ENCODE assay signal across 1 cellular context in the genomic region with DNA sequence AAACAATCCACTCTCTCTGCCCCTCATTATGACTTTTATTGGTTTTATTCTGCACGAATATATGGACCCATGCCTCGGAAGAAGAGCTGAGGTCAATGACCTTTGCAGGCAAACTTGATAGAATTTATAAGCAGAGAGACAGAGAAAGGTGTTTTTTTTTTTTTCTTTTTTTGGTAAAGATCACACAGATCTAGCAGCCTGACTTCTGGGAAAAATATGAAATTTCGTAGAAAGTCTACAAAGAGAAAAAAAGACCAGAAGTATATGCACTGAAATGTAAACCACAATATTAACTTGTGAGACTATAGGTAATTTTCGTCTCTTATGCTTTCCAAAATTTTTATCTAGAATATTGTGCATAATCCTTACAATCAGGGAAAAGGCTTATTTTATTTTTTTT.
TF ChIP-seq lines count a peak whose summit lies in the region.

No MANE protein-coding gene starts in this region.

TF ChIP-seq in K562, 482 proteins besides CTCF, POLR2A, EP300 and RAD21:
- TF ChIP-seq POLR2B (IDR thresholded peaks at IDR 0.05; ENCODE audit: low read depth, partially characterized antibody) (no peak), MYBL2 (IDR thresholded peaks at IDR 0.05; ENCODE audit: low read depth) (no peak), MYBL2 (CRISPR knock-in tag; IDR thresholded peaks at IDR 0.05; ENCODE audit: borderline replicate concordance) (no peak), FOXA1 (IDR thresholded peaks at IDR 0.05; ENCODE audit: borderline replicate concordance) (no peak), BRD9 (IDR thresholded peaks at IDR 0.05; ENCODE audit: low read depth, partially characterized antibody) (no peak), NBN (IDR thresholded peaks at IDR 0.05; ENCODE audit: low read depth) (no peak), ARHGAP35 (IDR thresholded peaks at IDR 0.05; ENCODE audit: partially characterized antibody) (no peak)
- TF ChIP-seq, protein P1, sequence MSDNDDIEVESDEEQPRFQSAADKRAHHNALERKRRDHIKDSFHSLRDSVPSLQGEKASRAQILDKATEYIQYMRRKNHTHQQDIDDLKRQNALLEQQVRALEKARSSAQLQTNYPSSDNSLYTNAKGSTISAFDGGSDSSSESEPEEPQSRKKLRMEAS (CRISPR knock-in tag; IDR thresholded peaks at IDR 0.05): no peak
- TF ChIP-seq, protein P2, sequence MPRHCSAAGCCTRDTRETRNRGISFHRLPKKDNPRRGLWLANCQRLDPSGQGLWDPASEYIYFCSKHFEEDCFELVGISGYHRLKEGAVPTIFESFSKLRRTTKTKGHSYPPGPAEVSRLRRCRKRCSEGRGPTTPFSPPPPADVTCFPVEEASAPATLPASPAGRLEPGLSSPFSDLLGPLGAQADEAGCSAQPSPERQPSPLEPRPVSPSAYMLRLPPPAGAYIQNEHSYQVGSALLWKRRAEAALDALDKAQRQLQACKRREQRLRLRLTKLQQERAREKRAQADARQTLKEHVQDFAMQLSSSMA (CRISPR knock-in tag; IDR thresholded peaks at IDR 0.05): no peak
- TF ChIP-seq, protein P3, sequence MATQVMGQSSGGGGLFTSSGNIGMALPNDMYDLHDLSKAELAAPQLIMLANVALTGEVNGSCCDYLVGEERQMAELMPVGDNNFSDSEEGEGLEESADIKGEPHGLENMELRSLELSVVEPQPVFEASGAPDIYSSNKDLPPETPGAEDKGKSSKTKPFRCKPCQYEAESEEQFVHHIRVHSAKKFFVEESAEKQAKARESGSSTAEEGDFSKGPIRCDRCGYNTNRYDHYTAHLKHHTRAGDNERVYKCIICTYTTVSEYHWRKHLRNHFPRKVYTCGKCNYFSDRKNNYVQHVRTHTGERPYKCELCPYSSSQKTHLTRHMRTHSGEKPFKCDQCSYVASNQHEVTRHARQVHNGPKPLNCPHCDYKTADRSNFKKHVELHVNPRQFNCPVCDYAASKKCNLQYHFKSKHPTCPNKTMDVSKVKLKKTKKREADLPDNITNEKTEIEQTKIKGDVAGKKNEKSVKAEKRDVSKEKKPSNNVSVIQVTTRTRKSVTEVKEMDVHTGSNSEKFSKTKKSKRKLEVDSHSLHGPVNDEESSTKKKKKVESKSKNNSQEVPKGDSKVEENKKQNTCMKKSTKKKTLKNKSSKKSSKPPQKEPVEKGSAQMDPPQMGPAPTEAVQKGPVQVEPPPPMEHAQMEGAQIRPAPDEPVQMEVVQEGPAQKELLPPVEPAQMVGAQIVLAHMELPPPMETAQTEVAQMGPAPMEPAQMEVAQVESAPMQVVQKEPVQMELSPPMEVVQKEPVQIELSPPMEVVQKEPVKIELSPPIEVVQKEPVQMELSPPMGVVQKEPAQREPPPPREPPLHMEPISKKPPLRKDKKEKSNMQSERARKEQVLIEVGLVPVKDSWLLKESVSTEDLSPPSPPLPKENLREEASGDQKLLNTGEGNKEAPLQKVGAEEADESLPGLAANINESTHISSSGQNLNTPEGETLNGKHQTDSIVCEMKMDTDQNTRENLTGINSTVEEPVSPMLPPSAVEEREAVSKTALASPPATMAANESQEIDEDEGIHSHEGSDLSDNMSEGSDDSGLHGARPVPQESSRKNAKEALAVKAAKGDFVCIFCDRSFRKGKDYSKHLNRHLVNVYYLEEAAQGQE (CRISPR knock-in tag; IDR thresholded peaks at IDR 0.05; ENCODE audit: low read depth): no peak
